ENCODE assay signal across 6 cellular contexts in genomic region chr2:99735314-99735713, GRCh38.
DNase-seq lines count a peak whose midpoint lies in the region; FAIRE-seq lines count a peak whose summit lies in the region.
"Not testable (repeated sequence)": the region's sequence is repeated elsewhere in the genome, so short reads cannot be mapped to it uniquely, and the experiment has no call there.

No MANE protein-coding gene starts in this region.

- H2AK5ac ChIP-seq in mesenchymal stem cell (ENCODE audit: low read length, severe bottlenecking) = not testable (repeated sequence)

- not testable (repeated sequence) for H4K91ac ChIP-seq in mesenchymal stem cell (ENCODE audit: low read length)

- H2BK15ac ChIP-seq in mesenchymal stem cell (ENCODE audit: low read depth, poor library complexity, severe bottlenecking) = not testable (repeated sequence)

- not testable (repeated sequence) for H3K36me3 ChIP-seq in mesenchymal stem cell (ENCODE audit: control insufficient read depth in 1 of 2, insufficient read depth in 2 of 2, low read depth in 1 of 2, low read length in 2 of 2)

- not testable (repeated sequence) for H3K23ac ChIP-seq in mesenchymal stem cell (ENCODE audit: low read length in 2 of 2)

- not testable (repeated sequence) for H3K4ac ChIP-seq in mesenchymal stem cell (ENCODE audit: low read depth in 1 of 2, low read length in 2 of 2)

- not testable (repeated sequence) for H4K8ac ChIP-seq in mesenchymal stem cell (ENCODE audit: low read length)

- H3K9me3 ChIP-seq in mesenchymal stem cell (ENCODE audit: control insufficient read depth, low read length) = not testable (repeated sequence)

- not testable (repeated sequence) for H3K27me3 ChIP-seq in mesenchymal stem cell (ENCODE audit: control insufficient read depth in 1 of 2, insufficient read depth in 1 of 2, low read length in 2 of 2)

- not testable (repeated sequence) for H3K4me1 ChIP-seq in mesenchymal stem cell (ENCODE audit: control insufficient read depth, insufficient read depth, low read depth, low read length)

- FAIRE-seq in endometrium (lab: Jason Lieb, UNC) = peak; percentile 35

- H3K4me1 Mint-ChIP-seq in T-helper 2 cell treated with Interferon-gamma antibody and Interleukin-4, amounts not matched to agents 5 μg/mL and 100 μg/mL, for 36 hours (ENCODE audit: low read depth) = not testable (repeated sequence)

- H3K27ac Mint-ChIP-seq in T-helper 2 cell treated with Interferon-gamma antibody and Interleukin-4, amounts not matched to agents 5 μg/mL and 100 μg/mL, for 36 hours = peak overlapping the region; percentile 60

- WGBS in mesenchymal stem cell = 10% methylated on average over 5 of the region's 8 CpGs

- not testable (repeated sequence) for H3K36me3 Mint-ChIP-seq in T-helper 2 cell treated with Interferon-gamma antibody and Interleukin-4, amounts not matched to agents 5 μg/mL and 100 μg/mL, for 36 hours (ENCODE audit: low read depth)

- H3K4me3 ChIP-seq in mesenchymal stem cell (ENCODE audit: insufficient read depth in 1 of 2, low read depth in 1 of 2, low read length in 2 of 2) = not testable (repeated sequence)

- H2BK5ac ChIP-seq in mesenchymal stem cell (ENCODE audit: low read depth, low read length, poor library complexity, severe bottlenecking) = not testable (repeated sequence)

- H3K4me2 ChIP-seq in mesenchymal stem cell (ENCODE audit: low read length, poor library complexity, severe bottlenecking) = not testable (repeated sequence)

- H2BK120ac ChIP-seq in mesenchymal stem cell (ENCODE audit: low read depth, low read length) = not testable (repeated sequence)

- H3K18ac ChIP-seq in mesenchymal stem cell (ENCODE audit: low read depth in 1 of 2, low read length in 2 of 2) = not testable (repeated sequence)

- H2AFZ ChIP-seq in mesenchymal stem cell (ENCODE audit: low read depth, low read length) = not testable (repeated sequence)

- not testable (repeated sequence) for H3K9me3 Mint-ChIP-seq in T-helper 2 cell treated with Interferon-gamma antibody and Interleukin-4, amounts not matched to agents 5 μg/mL and 100 μg/mL, for 36 hours

- DNase-seq in Caki2 (ENCODE audit: low read depth) (peak; percentile 14), H4 (ENCODE audit: low spot score) (peak; percentile 18), NCI-H69 (lab: John Stamatoyannopoulos, UW) (peak; percentile 5), mesenchymal stem cell (peak; percentile 53)
- DNase-seq in T-helper 2 cell treated with Interferon-gamma antibody and Interleukin-4, amounts not matched to agents 5 μg/mL and 100 μg/mL, for 36 hours (ENCODE audit: low spot score) = not testable (repeated sequence)

- in situ Hi-C loops in Caki2 (cut with HindIII; ENCODE audit: low pct_unique_long_range_greater_than_20kb, low sequenced_read_pairs) = not testable (repeated sequence)

- H2BK12ac ChIP-seq in mesenchymal stem cell (ENCODE audit: low read length in 2 of 2) = not testable (repeated sequence)

- not testable (repeated sequence) for H3K27me3 Mint-ChIP-seq in T-helper 2 cell treated with Interferon-gamma antibody and Interleukin-4, amounts not matched to agents 5 μg/mL and 100 μg/mL, for 36 hours (ENCODE audit: low read depth)

- not testable (repeated sequence) for H3K9ac ChIP-seq in mesenchymal stem cell (ENCODE audit: low read length)

- H3K4me3 Mint-ChIP-seq in T-helper 2 cell treated with Interferon-gamma antibody and Interleukin-4, amounts not matched to agents 5 μg/mL and 100 μg/mL, for 36 hours = not testable (repeated sequence)

- not testable (repeated sequence) for H3K27ac ChIP-seq in mesenchymal stem cell (ENCODE audit: low read length, poor library complexity, severe bottlenecking)

- not testable (repeated sequence) for H3K79me1 ChIP-seq in mesenchymal stem cell (replicated peaks; ENCODE audit: low read length, poor library complexity, severe bottlenecking)

- H3K14ac ChIP-seq in mesenchymal stem cell (ENCODE audit: low read length in 2 of 2) = not testable (repeated sequence)
